Comparison of ENCODE assay signal across 1 cellular context in the genomic region with DNA sequence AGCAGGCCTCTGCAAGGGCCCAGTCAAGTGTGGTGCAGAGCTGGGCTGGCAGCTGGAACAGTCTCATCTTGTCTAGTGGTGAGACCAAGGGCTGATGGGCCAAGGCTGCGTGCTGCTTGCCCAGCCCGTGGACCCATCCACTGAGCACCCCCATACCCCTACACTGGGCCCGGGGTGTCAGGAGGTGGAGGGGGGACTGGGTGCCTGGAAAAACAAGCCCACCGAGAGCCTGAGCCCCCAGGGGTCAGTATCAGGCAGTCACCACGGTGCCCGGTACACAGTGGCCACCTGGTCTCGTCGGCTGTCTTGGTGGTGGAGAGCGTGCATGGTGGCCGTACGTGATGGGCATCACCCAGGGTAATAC.
TF ChIP-seq lines count a peak whose summit lies in the region.

No MANE protein-coding gene starts in this region.

TF ChIP-seq in IMR-90, 13 proteins besides CTCF, POLR2A, EP300 and RAD21:
- TF ChIP-seq MXI1 (IDR thresholded peaks at IDR 0.05; ENCODE audit: borderline replicate concordance, low read depth, low read length), result no peak
